Comparison of ENCODE assay signal across 8 cellular contexts in genomic region chr9:130715270-130716077, GRCh38. TPM values are rescaled to one million over a fixed set of nuclear protein-coding genes. Genes with fewer than 3 reads are reported as not detected.
A peak's percentile ranks its signal among the peaks of the same experiment; 100 is the strongest.
DNase-seq lines count a peak whose midpoint lies in the region; ATAC-seq, FAIRE-seq and TF ChIP-seq lines count a peak whose summit lies in the region.

No MANE protein-coding gene starts in this region.

- H3K27ac ChIP-seq in kidney (ENCODE audit: low read depth in 2 of 2, low read length in 2 of 2) = no peak overlapping the region
- no peak overlapping the region for H3K27ac ChIP-seq in thymus (ENCODE audit: low read depth)

- H3K4me1 Mint-ChIP-seq in activated T-cell treated with anti-CD3 and anti-CD28 coated beads, Interleukin-2, amount 50 U/mL, for 24 hours (ENCODE audit: low read depth) = peaks cover 48% of the 10 kb centered on the region
- peaks cover 31% of the 10 kb centered on the region for H3K4me1 Mint-ChIP-seq in activated naive CD8-positive, alpha-beta T cell treated with anti-CD3 and anti-CD28 coated beads, Interleukin-2, amount 10 ng/mL, durations not matched to agents 7 days and 5 days

- 90% methylated on average over 7 of the region's 7 CpGs for WGBS in thymus

- H3K4me3 Mint-ChIP-seq in activated T-cell treated with anti-CD3 and anti-CD28 coated beads, Interleukin-2, amount 50 U/mL, for 24 hours = peak overlapping the region; percentile 91
- H3K4me3 Mint-ChIP-seq in activated naive CD8-positive, alpha-beta T cell treated with anti-CD3 and anti-CD28 coated beads, Interleukin-2, amount 10 ng/mL, durations not matched to agents 7 days and 5 days = peak overlapping the region; percentile 87

- H3K36me3 ChIP-seq in kidney (ENCODE audit: control insufficient read depth in 1 of 2, insufficient read depth in 2 of 2, low read length in 2 of 2) = no peaks in the 10 kb centered on the region
- H3K36me3 ChIP-seq in thymus (ENCODE audit: control insufficient read depth, insufficient read depth) = no peaks in the 10 kb centered on the region

- TF ChIP-seq CTCF in kidney (IDR thresholded peaks at IDR 0.05; ENCODE audit: borderline replicate concordance, extremely low read depth, insufficient read depth) = no peak

- H3K4me1 ChIP-seq in kidney (ENCODE audit: control insufficient read depth in 1 of 2, insufficient read depth in 1 of 2, low read depth in 1 of 2, low read length in 2 of 2) (peaks cover 0 to 6% of the 10 kb centered on the region in 2 donors), thymus (ENCODE audit: control insufficient read depth, insufficient read depth, low read length) (peaks cover 23% of the 10 kb centered on the region)

- POLR2A ChIA-PET in activated naive CD8-positive, alpha-beta T cell treated with anti-CD3 and anti-CD28 coated beads, Interleukin-2, amount 10 ng/mL, durations not matched to agents 7 days and 5 days (lab: Charles Lee) = interaction anchor here (0.7 to 1.4 kb wide), 2 partner anchors 22 to 410 kb away, joined by 3 read pairs; partner anchors contain the start of genes EXOSC2 and NUP214

- H3K27me3 ChIP-seq in thymus (ENCODE audit: control insufficient read depth, insufficient read depth) = no peaks in the 10 kb centered on the region

- ATAC-seq in activated naive CD8-positive, alpha-beta T cell treated with anti-CD3 and anti-CD28 coated beads, Interleukin-2, amount 10 ng/mL, durations not matched to agents 7 days and 5 days (ENCODE audit: low read depth) = no peak
- ATAC-seq in HG02623 (IDR thresholded peaks at IDR 0.05; ENCODE audit: unreplicated experiment) (no peak), GM19324 (IDR thresholded peaks at IDR 0.05; ENCODE audit: low FRiP score, unreplicated experiment) (no peak)

- FAIRE-seq in kidney (lab: Jason Lieb, UNC) = no peak

- H3K9me3 Mint-ChIP-seq in activated T-cell treated with anti-CD3 and anti-CD28 coated beads, Interleukin-2, amount 50 U/mL, for 24 hours = no peaks in the 10 kb centered on the region
- no peaks in the 10 kb centered on the region for H3K9me3 Mint-ChIP-seq in activated naive CD8-positive, alpha-beta T cell treated with anti-CD3 and anti-CD28 coated beads, Interleukin-2, amount 10 ng/mL, durations not matched to agents 7 days and 5 days

- H3K4me3 ChIP-seq in kidney (ENCODE audit: low read length in 2 of 2) (peak overlapping the region; percentile 48 to 70), thymus (ENCODE audit: low read length) (peak overlapping the region; percentile 13)

- H3K9me3 ChIP-seq in kidney (ENCODE audit: control insufficient read depth in 1 of 2, low read length in 2 of 2) (no peaks in the 10 kb centered on the region), thymus (ENCODE audit: control insufficient read depth) (no peaks in the 10 kb centered on the region)

- peak overlapping the region in 1 of 2 donors; percentile 43 for H3K9ac ChIP-seq in kidney (ENCODE audit: low read length in 2 of 2)

- H3K27ac Mint-ChIP-seq in activated T-cell treated with anti-CD3 and anti-CD28 coated beads, Interleukin-2, amount 50 U/mL, for 24 hours = no peak overlapping the region
- no peak overlapping the region for H3K27ac Mint-ChIP-seq in activated naive CD8-positive, alpha-beta T cell treated with anti-CD3 and anti-CD28 coated beads, Interleukin-2, amount 10 ng/mL, durations not matched to agents 7 days and 5 days

- peaks cover 16% of the 10 kb centered on the region for H3K36me3 Mint-ChIP-seq in activated T-cell treated with anti-CD3 and anti-CD28 coated beads, Interleukin-2, amount 50 U/mL, for 24 hours (ENCODE audit: low read depth)
- no peaks in the 10 kb centered on the region for H3K36me3 Mint-ChIP-seq in activated naive CD8-positive, alpha-beta T cell treated with anti-CD3 and anti-CD28 coated beads, Interleukin-2, amount 10 ng/mL, durations not matched to agents 7 days and 5 days

- no peaks in the 10 kb centered on the region for H3K27me3 Mint-ChIP-seq in activated T-cell treated with anti-CD3 and anti-CD28 coated beads, Interleukin-2, amount 50 U/mL, for 24 hours
- peaks cover 2% of the 10 kb centered on the region for H3K27me3 Mint-ChIP-seq in activated naive CD8-positive, alpha-beta T cell treated with anti-CD3 and anti-CD28 coated beads, Interleukin-2, amount 10 ng/mL, durations not matched to agents 7 days and 5 days

- no peak for DNase-seq in activated T-cell treated with anti-CD3 and anti-CD28 coated beads, Interleukin-2, amount 50 U/mL, for 24 hours
- no peak for DNase-seq in activated T-cell treated with anti-CD3 and anti-CD28 coated beads, Interleukin-2, amount 50 U/mL, for 48 hours
- DNase-seq in activated naive CD8-positive, alpha-beta T cell treated with anti-CD3 and anti-CD28 coated beads, Interleukin-2, amount 10 ng/mL, durations not matched to agents 7 days and 5 days = no peak
- DNase-seq in kidney (no peak), MV-4-11 (lab: John Stamatoyannopoulos, UW) (no peak)

- intact Hi-C loops in kidney (cut with DNase I) = no loop called here

RNA-seq across cellular contexts. Expression of gene EXOSC2, which starts 21.9 kb away (rescaled TPM):
- 10 to 100 TPM; 57.2 to 58.8 TPM for total RNA-seq in activated naive CD8-positive, alpha-beta T cell treated with anti-CD3 and anti-CD28 coated beads, Interleukin-2, amount 10 ng/mL, durations not matched to agents 7 days and 5 days
- total RNA-seq in kidney = 26.4 TPM
- polyA plus RNA-seq in kidney (ENCODE audit: insufficient read depth, low read depth, low replicate concordance) = 13.0 TPM
- polyA plus RNA-seq in thymus = 20.2 TPM

RNA-seq across cellular contexts. Expression of gene PRDM12, which starts 51.1 kb away (rescaled TPM):
- under 1 TPM in 1 of 2 experiments, not detected in 1; 0.17 TPM for total RNA-seq in activated naive CD8-positive, alpha-beta T cell treated with anti-CD3 and anti-CD28 coated beads, Interleukin-2, amount 10 ng/mL, durations not matched to agents 7 days and 5 days
- not detected for total RNA-seq in kidney
- polyA plus RNA-seq in kidney (ENCODE audit: insufficient read depth, low read depth, low replicate concordance) (not detected), thymus (0.02 TPM)
